9 cellular contexts compared by ENCODE assay signal in genomic region chr12:108666326-108666995, GRCh38. TPM values are rescaled to one million over a fixed set of nuclear protein-coding genes. Genes with fewer than 3 reads are reported as not detected.
DNase-seq lines count a peak whose midpoint lies in the region; ATAC-seq and TF ChIP-seq lines count a peak whose summit lies in the region.
"Had no signal": no experiment of that assay in that cellular context is flagged by ENCODE, and none has a peak within 500 bp of the region (broad histone marks: within the 10 kb centered on the region; RNA-seq: fewer than 3 reads in every experiment).

No MANE protein-coding gene starts in this region.

- H3K27ac Mint-ChIP-seq in neural progenitor cell = peak overlapping the region; percentile 92
- H3K27ac Mint-ChIP-seq in CD4-positive, alpha-beta T cell = no peak overlapping the region

- H3K4me2 ChIP-seq in OCI-LY3 (ENCODE audit: low read length) (peak overlapping the region; percentile 41), neural progenitor cell (no peak overlapping the region)

- H3K9ac ChIP-seq in OCI-LY3 (ENCODE audit: low read length) = 0 out of 2 replicates have a peak overlapping the region, but pooled peaks have one; percentile 15
- no peak overlapping the region for H3K9ac ChIP-seq in neural progenitor cell

- H3K36me3 ChIP-seq in OCI-LY3 (replicated peaks; ENCODE audit: low read depth, low read length) = peaks cover 6% of the 10 kb centered on the region
- H3K36me3 ChIP-seq in neural progenitor cell = no peaks in the 10 kb centered on the region

- H3K4me1 Mint-ChIP-seq in neural progenitor cell = peaks cover 67% of the 10 kb centered on the region
- peaks cover 7% of the 10 kb centered on the region for H3K4me1 Mint-ChIP-seq in CD4-positive, alpha-beta T cell (ENCODE audit: low read depth)

- H3K36me3 Mint-ChIP-seq in neural progenitor cell = peaks cover 8% of the 10 kb centered on the region
- no peaks in the 10 kb centered on the region for H3K36me3 Mint-ChIP-seq in CD4-positive, alpha-beta T cell (ENCODE audit: low read depth)

- intact Hi-C loops in CD4-positive, alpha-beta T cell (cut with DNase I, micrococcal nuclease) = loop anchor here in 1 of 2 experiments (2.0 to 5.0 kb wide), 3 partner anchors 66 to 426 kb away; partner anchors contain the start of genes ALKBH2 and CORO1C

- H3K27ac ChIP-seq in OCI-LY3 (ENCODE audit: low read length) = peak overlapping the region; percentile 54; the same call in 1 of the 2 replicates
- H3K27ac ChIP-seq in neural progenitor cell = peak overlapping the region; percentile 51
- H3K27ac ChIP-seq in CD4-positive, alpha-beta T cell (ENCODE audit: low read depth, low read length) = no peak overlapping the region

- peaks cover 31% of the 10 kb centered on the region for H3F3A ChIP-seq in neural progenitor cell (ENCODE audit: low read depth)

- no peaks in the 10 kb centered on the region for H3K27me3 Mint-ChIP-seq in neural progenitor cell (ENCODE audit: insufficient read depth, low read depth)
- no peaks in the 10 kb centered on the region for H3K27me3 Mint-ChIP-seq in CD4-positive, alpha-beta T cell

- H2AFZ ChIP-seq in OCI-LY3 (ENCODE audit: low read depth, low read length) (no peak overlapping the region), neural progenitor cell (replicated peaks) (no peak overlapping the region)

- ATAC-seq in GM18520 (IDR thresholded peaks at IDR 0.05; ENCODE audit: unreplicated experiment) = no peak
- ATAC-seq in CD4-positive, alpha-beta T cell (ENCODE audit: poor library complexity) = no peak

- no peak for TF ChIP-seq CTCF in OCI-LY3 (IDR thresholded peaks at IDR 0.05; ENCODE audit: low read depth, low read length)
- no peak for TF ChIP-seq CTCF in neural progenitor cell (IDR thresholded peaks at IDR 0.05)
- TF ChIP-seq CTCF in CD4-positive, alpha-beta T cell (IDR thresholded peaks at IDR 0.05) = no peak

- H4K20me1 ChIP-seq in OCI-LY3 (ENCODE audit: insufficient read depth, low read length) = peaks cover 15% of the 10 kb centered on the region
- peaks cover 45% of the 10 kb centered on the region for H4K20me1 ChIP-seq in neural progenitor cell (ENCODE audit: low read depth)

- peak; percentile 52 for DNase-seq in AG20443 (ENCODE audit: low spot score)
- peak; percentile 79 for DNase-seq in fibroblast of gingiva (ENCODE audit: low read depth)
- DNase-seq in neural progenitor cell (ENCODE audit: low spot score) = no peak
- DNase-seq in foreskin melanocyte = no peak
- no peak for DNase-seq in activated CD4-positive, alpha-beta T cell treated with anti-CD3 and anti-CD28 coated beads for 1 hour
- DNase-seq in CD4-positive, alpha-beta T cell = no peak
- DNase-seq: activated effector memory CD4-positive, alpha-beta T cell treated with Interleukin-2 at 50 U/mL for 16 hours had no signal

- H3K9me3 Mint-ChIP-seq in neural progenitor cell = no peaks in the 10 kb centered on the region
- no peaks in the 10 kb centered on the region for H3K9me3 Mint-ChIP-seq in CD4-positive, alpha-beta T cell

- H3K9me3 ChIP-seq in OCI-LY3 (ENCODE audit: insufficient read depth, low read length) = no peaks in the 10 kb centered on the region
- no peaks in the 10 kb centered on the region for H3K9me3 ChIP-seq in neural progenitor cell (ENCODE audit: low read depth)
- H3K9me3 ChIP-seq in CD4-positive, alpha-beta T cell (ENCODE audit: control insufficient read depth, low read length) = no peaks in the 10 kb centered on the region

- H3K4me1 ChIP-seq in OCI-LY3 (ENCODE audit: low read length) = peaks cover 54% of the 10 kb centered on the region
- peaks cover 37% of the 10 kb centered on the region for H3K4me1 ChIP-seq in neural progenitor cell

- POLR2A ChIA-PET in CD4-positive, alpha-beta T cell (lab: Charles Lee) = interaction anchor here (0.6 to 1.3 kb wide), 2 partner anchors 24 to 48 kb away, joined by 3 to 5 read pairs; no protein-coding TSS in a partner anchor

- H3K27me3 ChIP-seq in OCI-LY3 (ENCODE audit: low read depth, low read length) (no peaks in the 10 kb centered on the region), neural progenitor cell (no peaks in the 10 kb centered on the region)
- no peaks in the 10 kb centered on the region for H3K27me3 ChIP-seq in CD4-positive, alpha-beta T cell (ENCODE audit: control insufficient read depth, insufficient read depth, low read length)

- H3K79me2 ChIP-seq in OCI-LY3 (ENCODE audit: low read length) (peaks cover 26% of the 10 kb centered on the region), neural progenitor cell (ENCODE audit: low read depth) (peaks cover 62% of the 10 kb centered on the region)

- peak overlapping the region; percentile 36 for H3K4me3 Mint-ChIP-seq in neural progenitor cell
- no peak overlapping the region for H3K4me3 Mint-ChIP-seq in CD4-positive, alpha-beta T cell

- H3K4me3 ChIP-seq in OCI-LY3 (ENCODE audit: low read length) (no peak overlapping the region), neural progenitor cell (no peak overlapping the region)

- CTCF ChIA-PET in CD4-positive, alpha-beta T cell (lab: Charles Lee) = interaction anchor here (2.6 to 10.9 kb wide), 2 partner anchors 48 to 136 kb away, joined by 9 to 129 read pairs; no protein-coding TSS in a partner anchor

RNA-seq across cellular contexts. Expression of gene SELPLG, which starts 32.8 kb away (rescaled TPM):
- not detected in 2 replicates for total RNA-seq in neural progenitor cell (ENCODE audit: low replicate concordance)
- total RNA-seq in CD4-positive, alpha-beta T cell = 10 to 100 TPM; 25.7 to 27.8 TPM

Comparison
In these comparisons a context has a peak if more than half of its experiments do, and no peak if none do; other contexts are left out.
1. DNase-seq: peak in AG20443 (single experiment) and fibroblast of gingiva (single experiment); none in neural progenitor cell (single experiment), foreskin melanocyte (single experiment), activated CD4-positive, alpha-beta T cell treated with anti-CD3 and anti-CD28 coated beads for 1 hour (single experiment) and CD4-positive, alpha-beta T cell (0 of 10).
2. RNA of gene SELPLG, which starts 32.8 kb away (total RNA-seq): 25.7 to 27.8 TPM in CD4-positive, alpha-beta T cell; not detected in neural progenitor cell; every median in the first group is over 10 times any median in the second.